8 cellular contexts compared by ENCODE assay signal in genomic region chr5:179870403-179870903, GRCh38. TPM values are rescaled to one million over a fixed set of nuclear protein-coding genes. Genes with fewer than 3 reads are reported as not detected.
DNase-seq lines count a peak whose midpoint lies in the region; TF ChIP-seq lines count a peak whose summit lies in the region.

No MANE protein-coding gene starts in this region.

- H3K4me1 ChIP-seq in Loucy (ENCODE audit: insufficient read depth, low read length, poor library complexity, severe bottlenecking) (no peaks in the 10 kb centered on the region), mesenchymal stem cell (ENCODE audit: control insufficient read depth, insufficient read depth, low read depth, low read length) (peaks cover 9% of the 10 kb centered on the region), vagina (no peaks in the 10 kb centered on the region)

- H3K18ac ChIP-seq in mesenchymal stem cell (ENCODE audit: low read depth in 1 of 2, low read length in 2 of 2): no peak overlapping the region

- H3K4me3 ChIP-seq in Loucy (ENCODE audit: low read length, poor library complexity, severe bottlenecking): no peak overlapping the region
- H3K4me3 ChIP-seq in choroid plexus epithelial cell (ENCODE audit: low read depth, low read length): no peak overlapping the region
- no peak overlapping the region for H3K4me3 ChIP-seq in mesenchymal stem cell (ENCODE audit: insufficient read depth in 1 of 2, low read depth in 1 of 2, low read length in 2 of 2)
- H3K4me3 ChIP-seq in vagina: no peak overlapping the region
- H3K4me3 ChIP-seq in lower leg skin (ENCODE audit: low read depth, poor library complexity, severe bottlenecking): no peak overlapping the region

- H3K27ac Mint-ChIP-seq in activated naive CD8-positive, alpha-beta T cell treated with anti-CD3 and anti-CD28 coated beads for 36 hours: no peak overlapping the region

- peaks cover 4% of the 10 kb centered on the region for H3K79me1 ChIP-seq in mesenchymal stem cell (replicated peaks; ENCODE audit: low read length, poor library complexity, severe bottlenecking)

- H2AFZ ChIP-seq in Loucy (ENCODE audit: low read length): no peak overlapping the region
- no peak overlapping the region for H2AFZ ChIP-seq in mesenchymal stem cell (ENCODE audit: low read depth, low read length)

- H3K4ac ChIP-seq in mesenchymal stem cell (ENCODE audit: low read depth in 1 of 2, low read length in 2 of 2): no peak overlapping the region

- peaks cover 2% of the 10 kb centered on the region for H3K4me1 Mint-ChIP-seq in activated naive CD8-positive, alpha-beta T cell treated with anti-CD3 and anti-CD28 coated beads for 36 hours

- no peak overlapping the region for H3K27ac ChIP-seq in mesenchymal stem cell (ENCODE audit: low read length, poor library complexity, severe bottlenecking)
- no peak overlapping the region for H3K27ac ChIP-seq in vagina

- no peak overlapping the region for H2BK5ac ChIP-seq in mesenchymal stem cell (ENCODE audit: low read depth, low read length, poor library complexity, severe bottlenecking)

- TF ChIP-seq CTCF in Loucy (conservative IDR thresholded peaks at IDR 0.05; ENCODE audit: low read length) (peak; percentile 54), choroid plexus epithelial cell (conservative IDR thresholded peaks at IDR 0.05; ENCODE audit: low read depth, low read length) (peak; percentile 65), vagina (IDR thresholded peaks at IDR 0.05) (no peak), lower leg skin (IDR thresholded peaks at IDR 0.05) (no peak)

- no peak overlapping the region for H2BK15ac ChIP-seq in mesenchymal stem cell (ENCODE audit: low read depth, poor library complexity, severe bottlenecking)

- no peak overlapping the region for H3K4me3 Mint-ChIP-seq in activated naive CD8-positive, alpha-beta T cell treated with anti-CD3 and anti-CD28 coated beads for 36 hours

- no peaks in the 10 kb centered on the region for H3K27me3 Mint-ChIP-seq in activated naive CD8-positive, alpha-beta T cell treated with anti-CD3 and anti-CD28 coated beads for 36 hours

- H3F3A ChIP-seq in Loucy (ENCODE audit: low read depth): no peaks in the 10 kb centered on the region

- DNase-seq in DMS 273 treated with DMSO at 0.1 percent for 48 hours (lab: John Stamatoyannopoulos, UW): peak; percentile 42
- peak; percentile 72 for DNase-seq in choroid plexus epithelial cell (ENCODE audit: low read depth)
- peak; percentile 55 for DNase-seq in mesenchymal stem cell
- no peak for DNase-seq in vagina (ENCODE audit: extremely low spot score in 2 of 2)
- DNase-seq in lower leg skin (ENCODE audit: low spot score in 2 of 2): no peak
- no peak for DNase-seq in T-helper 9 cell
- DNase-seq in activated naive CD8-positive, alpha-beta T cell treated with anti-CD3 and anti-CD28 coated beads for 36 hours: no peak

- H2AK5ac ChIP-seq in mesenchymal stem cell (ENCODE audit: low read length, severe bottlenecking): no peak overlapping the region

- 94% methylated on average over 17 of the region's 17 CpGs for WGBS in mesenchymal stem cell
- WGBS in lower leg skin, 2 donors: 72 to 94% methylated on average over 11 to 12 of the region's 17 CpGs

- no peaks in the 10 kb centered on the region for H4K20me1 ChIP-seq in Loucy (ENCODE audit: insufficient read depth, low read length, poor library complexity, severe bottlenecking)

- H3K9ac ChIP-seq in Loucy (ENCODE audit: low read depth, low read length, poor library complexity, severe bottlenecking) (no peak overlapping the region), mesenchymal stem cell (ENCODE audit: low read length) (no peak overlapping the region)

- H2BK120ac ChIP-seq in mesenchymal stem cell (ENCODE audit: low read depth, low read length): no peak overlapping the region

- peaks cover 10% of the 10 kb centered on the region for H3K36me3 Mint-ChIP-seq in activated naive CD8-positive, alpha-beta T cell treated with anti-CD3 and anti-CD28 coated beads for 36 hours

- no peak overlapping the region for H4K91ac ChIP-seq in mesenchymal stem cell (ENCODE audit: low read length)

- no peak overlapping the region for H4K8ac ChIP-seq in mesenchymal stem cell (ENCODE audit: low read length)

- H3K36me3 ChIP-seq in Loucy (ENCODE audit: insufficient read depth, low read length) (peaks cover 5% of the 10 kb centered on the region; the same call in 1 of the 2 replicates), mesenchymal stem cell (ENCODE audit: control insufficient read depth in 1 of 2, insufficient read depth in 2 of 2, low read depth in 1 of 2, low read length in 2 of 2) (peaks cover 92% of the 10 kb centered on the region in 2 experiments), vagina (peaks cover 0 to 75% of the 10 kb centered on the region in 2 donors)

- H3K14ac ChIP-seq in mesenchymal stem cell (ENCODE audit: low read length in 2 of 2): no peak overlapping the region

- TF ChIP-seq POLR2A in vagina (IDR thresholded peaks at IDR 0.05): no peak
- no peak for TF ChIP-seq POLR2A in lower leg skin (IDR thresholded peaks at IDR 0.05)

- no peak overlapping the region for H3K23ac ChIP-seq in mesenchymal stem cell (ENCODE audit: low read length in 2 of 2)

- no peak overlapping the region for H2BK12ac ChIP-seq in mesenchymal stem cell (ENCODE audit: low read length in 2 of 2)

- H3K9me2 ChIP-seq in Loucy (replicated peaks; ENCODE audit: low read depth, low read length): no peaks in the 10 kb centered on the region

- no peaks in the 10 kb centered on the region for H3K9me3 Mint-ChIP-seq in activated naive CD8-positive, alpha-beta T cell treated with anti-CD3 and anti-CD28 coated beads for 36 hours

- H3K27me3 ChIP-seq in Loucy (ENCODE audit: insufficient read depth, low read length, poor library complexity, severe bottlenecking) (no peaks in the 10 kb centered on the region), mesenchymal stem cell (ENCODE audit: control insufficient read depth in 1 of 2, insufficient read depth in 1 of 2, low read length in 2 of 2) (no peaks in the 10 kb centered on the region), vagina (no peaks in the 10 kb centered on the region)

- H3K9me3 ChIP-seq in Loucy (ENCODE audit: insufficient read depth, low read depth, low read length): no peaks in the 10 kb centered on the region
- H3K9me3 ChIP-seq in mesenchymal stem cell (ENCODE audit: control insufficient read depth, low read length): no peaks in the 10 kb centered on the region
- H3K9me3 ChIP-seq in vagina: no peaks in the 10 kb centered on the region

- H3K79me2 ChIP-seq in Loucy (ENCODE audit: insufficient read depth, low read length): no peaks in the 10 kb centered on the region

- no peak overlapping the region for H3K4me2 ChIP-seq in Loucy (ENCODE audit: low read depth, low read length, poor library complexity, severe bottlenecking)
- H3K4me2 ChIP-seq in mesenchymal stem cell (ENCODE audit: low read length, poor library complexity, severe bottlenecking): no peak overlapping the region

- intact Hi-C loops in vagina (cut with DNase I) (no loop called here), lower leg skin (cut with DNase I; ENCODE audit: low total_unique reads) (no loop called here)

RNA-seq across cellular contexts. Expression of gene MRNIP, which starts 11.8 kb away (rescaled TPM):
- 9.7 TPM for polyA plus RNA-seq in mesenchymal stem cell (2013, experiment 1 of 2)
- 10.7 TPM for polyA plus RNA-seq in mesenchymal stem cell (2013, experiment 2 of 2)
- total RNA-seq in vagina (53.8 TPM), lower leg skin (10 to 100 TPM; 13.7 to 44.9 (median 26.5) TPM)
- total RNA-seq in activated naive CD8-positive, alpha-beta T cell treated with anti-CD3 and anti-CD28 coated beads for 36 hours: 10 to 100 TPM; 12.3 to 13.9 TPM

RNA-seq across cellular contexts. Expression of gene TBC1D9B, which starts 37.2 kb away (rescaled TPM):
- 55.6 TPM for polyA plus RNA-seq in mesenchymal stem cell (2013, experiment 1 of 2)
- polyA plus RNA-seq in mesenchymal stem cell (2013, experiment 2 of 2): 54.3 TPM
- total RNA-seq in vagina: 125 TPM
- total RNA-seq in lower leg skin: 100 to 1,000 TPM in 2 of 4 donors, 10 to 100 TPM in 2; 71.4 to 125 (median 100) TPM
- 10 to 100 TPM; 73.1 to 74.9 TPM for total RNA-seq in activated naive CD8-positive, alpha-beta T cell treated with anti-CD3 and anti-CD28 coated beads for 36 hours

RNA-seq across cellular contexts. Expression of gene SQSTM1, which starts 49.7 kb away (rescaled TPM):
- 544 TPM for polyA plus RNA-seq in mesenchymal stem cell (2013, experiment 1 of 2)
- 553 TPM for polyA plus RNA-seq in mesenchymal stem cell (2013, experiment 2 of 2)
- total RNA-seq in vagina: 373 TPM
- 100 to 1,000 TPM; 263 to 508 (median 298) TPM for total RNA-seq in lower leg skin
- total RNA-seq in activated naive CD8-positive, alpha-beta T cell treated with anti-CD3 and anti-CD28 coated beads for 36 hours: 100 to 1,000 TPM; 111 to 117 TPM

Comparison
In these comparisons a context has a peak if more than half of its experiments do, and no peak if none do; other contexts are left out.
1. DNase-seq: peak in DMS 273 treated with DMSO at 0.1 percent for 48 hours (single experiment), choroid plexus epithelial cell (single experiment) and mesenchymal stem cell (single experiment); none in vagina (0 of 2), lower leg skin (0 of 2), T-helper 9 cell (single experiment) and activated naive CD8-positive, alpha-beta T cell treated with anti-CD3 and anti-CD28 coated beads for 36 hours (single experiment).
2. CTCF ChIP-seq: peak in Loucy (single experiment) and choroid plexus epithelial cell (single experiment); none in vagina (0 of 3) and lower leg skin (0 of 3).